In the genomic region with DNA sequence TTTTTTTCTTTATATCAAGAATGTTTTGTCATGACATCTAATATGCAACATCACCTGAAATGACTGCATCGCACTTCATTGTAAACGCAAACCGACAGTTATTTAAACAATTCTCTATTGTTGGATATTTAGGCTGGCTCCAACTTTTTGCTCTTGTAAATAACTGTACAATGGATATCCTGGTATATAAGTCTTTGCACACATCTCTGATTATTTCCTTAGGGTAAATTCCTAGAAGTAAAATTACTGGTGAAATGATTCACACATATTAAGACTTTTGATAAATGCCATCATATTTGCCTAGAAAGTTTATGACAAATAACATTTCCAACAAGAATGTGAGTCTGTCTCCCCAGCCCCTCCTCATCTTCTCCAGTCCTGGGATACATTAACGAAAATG, we compare ENCODE assay signal across 22 cellular contexts.
DNase-seq lines count a peak whose midpoint lies in the region; ATAC-seq and TF ChIP-seq lines count a peak whose summit lies in the region.
"Had no signal": no experiment of that assay in that cellular context is flagged by ENCODE, and none has a peak within 500 bp of the region (broad histone marks: within the 10 kb centered on the region; RNA-seq: fewer than 3 reads in every experiment).

No MANE protein-coding gene starts in this region.

- TF ChIP-seq CTCF in PC-3 (conservative IDR thresholded peaks at IDR 0.05; ENCODE audit: low read depth, low read length), result no peak
- no peak for TF ChIP-seq CTCF in RWPE2 (IDR thresholded peaks at IDR 0.05; ENCODE audit: poor library complexity, severe bottlenecking)
- no peak for TF ChIP-seq CTCF in GM10248 (IDR thresholded peaks at IDR 0.05; ENCODE audit: control extremely low read depth, extremely low read depth, low read depth, missing control alignments)

- POLR2A ChIA-PET in PC-3 (lab: Charles Lee; ENCODE audit: unreplicated experiment) (interaction anchor here (0.6 kb wide), 1 partner anchor 89 kb away, joined by 6 read pairs; no protein-coding TSS in a partner anchor), GM10248 (lab: Yijun Ruan, JAX) (no interaction called here)

- no peaks in the 10 kb centered on the region for H3K79me2 ChIP-seq in PC-3 (ENCODE audit: low read length)

- H3K36me3 ChIP-seq in PC-3 (ENCODE audit: low read depth, low read length) (no peaks in the 10 kb centered on the region), RWPE2 (ENCODE audit: low read depth) (no peaks in the 10 kb centered on the region)
- H3K36me3 ChIP-seq: BLaER1 treated with 17β-estradiol and CSF1 and Interleukin-3, amounts not matched to agents 10 nM and 100 nM had no signal

- intact Hi-C loops in PC-3 (cut with micrococcal nuclease), result loop anchor here (1.0 kb wide), 1 partner anchor 149 kb away; no protein-coding TSS in a partner anchor

- H3K9me3 Mint-ChIP-seq in activated naive CD8-positive, alpha-beta T cell treated with anti-CD3 and anti-CD28 coated beads for 36 hours, result no peaks in the 10 kb centered on the region
- H3K9me3 Mint-ChIP-seq: CD4-positive, alpha-beta T cell; CD8-positive, alpha-beta T cell had no signal

- H3K4me3 Mint-ChIP-seq in activated naive CD8-positive, alpha-beta T cell treated with anti-CD3 and anti-CD28 coated beads for 36 hours, result no peak overlapping the region
- H3K4me3 Mint-ChIP-seq: B cell; CD4-positive, alpha-beta T cell; CD8-positive, alpha-beta T cell had no signal

- no peaks in the 10 kb centered on the region for H3K36me3 Mint-ChIP-seq in activated naive CD8-positive, alpha-beta T cell treated with anti-CD3 and anti-CD28 coated beads for 36 hours
- H3K36me3 Mint-ChIP-seq: CD8-positive, alpha-beta T cell had no signal

- H3K27ac Mint-ChIP-seq in activated naive CD8-positive, alpha-beta T cell treated with anti-CD3 and anti-CD28 coated beads for 36 hours, result no peak overlapping the region
- H3K27ac Mint-ChIP-seq: B cell; CD4-positive, alpha-beta T cell; CD8-positive, alpha-beta T cell had no signal

- H4K20me1 ChIP-seq in PC-3 (ENCODE audit: low read length), result no peaks in the 10 kb centered on the region
- H4K20me1 ChIP-seq: BLaER1 treated with 17β-estradiol and CSF1 and Interleukin-3, amounts not matched to agents 10 nM and 100 nM had no signal

- ATAC-seq in PC-3 (peak; percentile 22), RWPE2 (ENCODE audit: low read depth) (no peak)
- ATAC-seq: CD8-positive, alpha-beta T cell had no signal

- H3K9ac ChIP-seq in PC-3 (ENCODE audit: low read length), result no peak overlapping the region
- H3K9ac ChIP-seq: BLaER1 treated with 17β-estradiol and CSF1 and Interleukin-3, amounts not matched to agents 10 nM and 100 nM had no signal

- H3K4me1 Mint-ChIP-seq in activated naive CD8-positive, alpha-beta T cell treated with anti-CD3 and anti-CD28 coated beads for 36 hours, result peaks cover 4% of the 10 kb centered on the region
- H3K4me1 Mint-ChIP-seq: B cell had no signal

- CTCF ChIA-PET in PC-3 (lab: Charles Lee) (interaction anchor here (0.6 kb wide), 1 partner anchor 148 kb away, joined by 4 read pairs; no protein-coding TSS in a partner anchor), GM10248 (lab: Yijun Ruan, JAX) (no interaction called here)

- H3K4me3 ChIP-seq in PC-3 (ENCODE audit: low read length) (no peak overlapping the region), RWPE2 (ENCODE audit: severe bottlenecking) (no peak overlapping the region)
- H3K4me3 ChIP-seq: BLaER1 treated with 17β-estradiol and CSF1 and Interleukin-3, amounts not matched to agents 10 nM and 100 nM had no signal

- H3K4me1 ChIP-seq in PC-3 (ENCODE audit: insufficient read depth, low read length) (peaks cover 36% of the 10 kb centered on the region), RWPE2 (ENCODE audit: insufficient read depth, poor library complexity, severe bottlenecking) (peaks cover 39% of the 10 kb centered on the region)

- H3K9me2 ChIP-seq in PC-3 (replicated peaks; ENCODE audit: low read length), result no peaks in the 10 kb centered on the region

- H3K27me3 ChIP-seq in PC-3 (ENCODE audit: low read length), result no peaks in the 10 kb centered on the region
- H3K27me3 ChIP-seq in RWPE2 (ENCODE audit: insufficient read depth, poor library complexity, severe bottlenecking), result no peaks in the 10 kb centered on the region
- H3K27me3 ChIP-seq: BLaER1 treated with 17β-estradiol and CSF1 and Interleukin-3, amounts not matched to agents 10 nM and 100 nM had no signal

- no peaks in the 10 kb centered on the region for H3K9me3 ChIP-seq in PC-3 (ENCODE audit: low read length)
- no peaks in the 10 kb centered on the region for H3K9me3 ChIP-seq in RWPE2 (ENCODE audit: severe bottlenecking)
- H3K9me3 ChIP-seq: BLaER1 treated with 17β-estradiol and CSF1 and Interleukin-3, amounts not matched to agents 10 nM and 100 nM had no signal

- H3K4me2 ChIP-seq in PC-3 (ENCODE audit: low read length), result peak overlapping the region; percentile 36
- H3K4me2 ChIP-seq: BLaER1 treated with 17β-estradiol and CSF1 and Interleukin-3, amounts not matched to agents 10 nM and 100 nM had no signal

- H2AFZ ChIP-seq in PC-3 (ENCODE audit: low read length), result no peak overlapping the region

- H3K27me3 Mint-ChIP-seq in activated naive CD8-positive, alpha-beta T cell treated with anti-CD3 and anti-CD28 coated beads for 36 hours, result peaks cover 16% of the 10 kb centered on the region

- H3K27ac ChIP-seq in PC-3 (ENCODE audit: low read length) (peak overlapping the region; percentile 26), RWPE2 (ENCODE audit: poor library complexity, severe bottlenecking) (peak overlapping the region; percentile 98)
- H3K27ac ChIP-seq: BLaER1 treated with 17β-estradiol and CSF1 and Interleukin-3, amounts not matched to agents 10 nM and 100 nM; C4-2B had no signal

- peaks cover 7% of the 10 kb centered on the region for H3F3A ChIP-seq in PC-3 (ENCODE audit: low read length, unreplicated experiment)

- DNase-seq in EL (peak; percentile 6), PC-3 (peak; percentile 86), RWPE2 (ENCODE audit: low spot score) (no peak), foreskin melanocyte (peak; percentile 51), GM10248 (ENCODE audit: extremely low spot score) (no peak), COLO829 (ENCODE audit: low spot score) (no peak), NCI-H345 treated with DMSO at 0.1 percent for 48 hours (lab: John Stamatoyannopoulos, UW; ENCODE audit: unreplicated experiment) (no peak)
- DNase-seq in activated naive CD8-positive, alpha-beta T cell treated with anti-CD3 and anti-CD28 coated beads for 36 hours, result no peak
- DNase-seq: 8988T; AML-193; CD4-positive, alpha-beta T cell; CD8-positive, alpha-beta T cell; COR-L47; DMS 273 treated with DMSO at 0.1 percent for 48 hours; DMS153; DMS53; DMS79; DND-41; GDM1 had no signal

- BruUV-seq in PC-3 (replicated peaks; lab: Mats Ljungman, UMichigan), result no TSS peak

Comparison
In these comparisons a context has a peak if more than half of its experiments do, and no peak if none do; other contexts are left out.
1. DNase-seq: peak in EL (single experiment), PC-3 (single experiment) and foreskin melanocyte (single experiment); none in RWPE2 (single experiment), GM10248 (single experiment), activated naive CD8-positive, alpha-beta T cell treated with anti-CD3 and anti-CD28 coated beads for 36 hours (single experiment), COLO829 (single experiment) and NCI-H345 treated with DMSO at 0.1 percent for 48 hours (single experiment).